20 cellular contexts compared by ENCODE assay signal in genomic region chr4:121191351-121191750, GRCh38. TPM values are rescaled to one million over a fixed set of nuclear protein-coding genes. Genes with fewer than 3 reads are reported as not detected.
"Had no signal": no experiment of that assay in that cellular context is flagged by ENCODE, and none has a peak within 500 bp of the region (broad histone marks: within the 10 kb centered on the region; RNA-seq: fewer than 3 reads in every experiment).

No MANE protein-coding gene starts in this region.

- FAIRE-seq: keratinocyte had no signal

- H3K36me3 ChIP-seq: ascending aorta, breast epithelium, left ventricle myocardium inferior, suprapubic skin had no signal

- H3K9me3 ChIP-seq: ascending aorta, breast epithelium, left ventricle myocardium inferior, mucosa of descending colon, suprapubic skin had no signal

- H3K4me1 ChIP-seq: ascending aorta, breast epithelium had no signal

- H3K27ac ChIP-seq: ascending aorta, breast epithelium, dorsolateral prefrontal cortex, hepatocyte, left ventricle myocardium inferior, suprapubic skin had no signal

- H3K27me3 ChIP-seq: ascending aorta, breast epithelium, hepatocyte had no signal

- H3K9me3 Mint-ChIP-seq: activated T-cell treated with anti-CD3 and anti-CD28 coated beads, Interleukin-2, amount 50 U/mL, for 4 hours; nephron; stimulated activated naive CD8-positive, alpha-beta T cell treated with anti-CD3 and anti-CD28 coated beads, Interleukin-15, Interleukin-2, amounts not matched to agents 100 ng/mL and 50 ng/mL, for 24 hours had no signal

- H3K4me3 ChIP-seq: ascending aorta, hepatocyte, mucosa of descending colon, skin epidermis, suprapubic skin had no signal

- ATAC-seq: activated CD4-positive, alpha-beta T cell treated with anti-CD3 and anti-CD28 coated beads for 36 hours; activated T-cell treated with anti-CD3 and anti-CD28 coated beads, Interleukin-2, amount 50 U/mL, for 4 hours; mucosa of descending colon; SK-N-SH treated with all-trans-retinoic acid at 6 μM for 48 hours had no signal

- H3K27ac Mint-ChIP-seq: nephron had no signal

- DNase-seq: activated CD4-positive, alpha-beta T cell treated with anti-CD3 and anti-CD28 coated beads for 36 hours; activated gamma-delta T cell; activated T-cell treated with anti-CD3 and anti-CD28 coated beads, Interleukin-2, amount 50 U/mL, for 4 hours; dorsolateral prefrontal cortex; left ventricle myocardium inferior; mucosa of descending colon; nucleus accumbens; posterior cingulate gyrus; retina; SHP77; trophoblast cell had no signal

- H3K27me3 Mint-ChIP-seq: activated CD4-positive, alpha-beta T cell treated with anti-CD3 and anti-CD28 coated beads for 36 hours; stimulated activated naive CD8-positive, alpha-beta T cell treated with anti-CD3 and anti-CD28 coated beads, Interleukin-15, Interleukin-2, amounts not matched to agents 100 ng/mL and 50 ng/mL, for 24 hours had no signal

- H3K79me2 ChIP-seq: hepatocyte had no signal

- H3K4me2 ChIP-seq: hepatocyte had no signal

- H2AFZ ChIP-seq: hepatocyte had no signal

- H3K4me3 Mint-ChIP-seq: nephron had no signal

RNA-seq across cellular contexts. Expression of gene TNIP3, which starts 27.2 kb away (rescaled TPM):
- total RNA-seq: ascending aorta, left ventricle myocardium inferior, suprapubic skin had no signal
